In genomic region chr1:9428601-9429368, GRCh38 we compare ENCODE assay signal across 1 cellular context.
TF ChIP-seq lines count a peak whose summit lies in the region.

No MANE protein-coding gene starts in this region.

TF ChIP-seq in HEK293, 187 proteins besides CTCF, POLR2A, EP300 and RAD21 (continued from another document):
- TF ChIP-seq ZSCAN5A (tag by site-specific recombination; IDR thresholded peaks at IDR 0.05), result no peak
- TF ChIP-seq ZNF155 (tag by site-specific recombination; IDR thresholded peaks at IDR 0.05), result no peak
- no peak for TF ChIP-seq ZNF513 (tag by site-specific recombination; IDR thresholded peaks at IDR 0.05)
- no peak for TF ChIP-seq ZNF548 (tag by site-specific recombination; IDR thresholded peaks at IDR 0.05)
- TF ChIP-seq ZNF610 (tag by site-specific recombination; IDR thresholded peaks at IDR 0.05; ENCODE audit: borderline replicate concordance), result peak; percentile 53; the same call in 1 of the 2 replicates
- TF ChIP-seq ZNF248 (tag by site-specific recombination; IDR thresholded peaks at IDR 0.05), result no peak
- TF ChIP-seq ZNF791 (tag by site-specific recombination; IDR thresholded peaks at IDR 0.05), result no peak
- TF ChIP-seq ZEB2 (tag by site-specific recombination; IDR thresholded peaks at IDR 0.05), result peak; percentile 97
- no peak for TF ChIP-seq MYNN (tag by site-specific recombination; IDR thresholded peaks at IDR 0.05; ENCODE audit: borderline replicate concordance)
- TF ChIP-seq ZNF510 (tag by site-specific recombination; IDR thresholded peaks at IDR 0.05; ENCODE audit: insufficient replicate concordance), result no peak
- no peak for TF ChIP-seq BCL11B (tag by site-specific recombination; IDR thresholded peaks at IDR 0.05; ENCODE audit: low read depth)
- TF ChIP-seq ZNF585B (tag by site-specific recombination; IDR thresholded peaks at IDR 0.05), result no peak
- peak; percentile 21; the same call in 1 of the 2 replicates for TF ChIP-seq KLF1 (tag by site-specific recombination; IDR thresholded peaks at IDR 0.05)
- TF ChIP-seq ZNF26 (tag by site-specific recombination; IDR thresholded peaks at IDR 0.05), result no peak
- TF ChIP-seq ZBTB20 (tag by site-specific recombination; IDR thresholded peaks at IDR 0.05), result no peak
- TF ChIP-seq ZFP69B (tag by site-specific recombination; IDR thresholded peaks at IDR 0.05), result no peak
- TF ChIP-seq ZNF211 (tag by site-specific recombination; IDR thresholded peaks at IDR 0.05; ENCODE audit: low read depth), result no peak
- no peak for TF ChIP-seq BCL11A (tag by site-specific recombination; IDR thresholded peaks at IDR 0.05; ENCODE audit: low read depth)
- TF ChIP-seq ZNF529 (tag by site-specific recombination; IDR thresholded peaks at IDR 0.05; ENCODE audit: insufficient replicate concordance), result no peak
- no peak for TF ChIP-seq ZNF112 (tag by site-specific recombination; IDR thresholded peaks at IDR 0.05)
- no peak for TF ChIP-seq ZNF202 (tag by site-specific recombination; IDR thresholded peaks at IDR 0.05; ENCODE audit: borderline replicate concordance)
- TF ChIP-seq ZNF2 (tag by site-specific recombination; IDR thresholded peaks at IDR 0.05), result 0 out of 2 replicates have a peak, but pooled peaks have one; percentile 31
- peak; percentile 50 for TF ChIP-seq SCRT2 (tag by site-specific recombination; IDR thresholded peaks at IDR 0.05)
- TF ChIP-seq YY1 (tag by site-specific recombination; IDR thresholded peaks at IDR 0.05), result no peak
- peak; percentile 49 for TF ChIP-seq SETDB1 (IDR thresholded peaks at IDR 0.05; ENCODE audit: insufficient read length, low read length)
- no peak for TF ChIP-seq ZNF280C (tag by site-specific recombination; IDR thresholded peaks at IDR 0.05)
- TF ChIP-seq EGR2 (tag by site-specific recombination; IDR thresholded peaks at IDR 0.05; ENCODE audit: low read depth), result no peak
- TF ChIP-seq ZNF488 (tag by site-specific recombination; IDR thresholded peaks at IDR 0.05), result no peak
- no peak for TF ChIP-seq ZNF704 (tag by site-specific recombination; IDR thresholded peaks at IDR 0.05)
- no peak for TF ChIP-seq ZNF416 (tag by site-specific recombination; IDR thresholded peaks at IDR 0.05)
- TF ChIP-seq ZNF549 (tag by site-specific recombination; IDR thresholded peaks at IDR 0.05), result no peak
- TF ChIP-seq GLI2 (tag by site-specific recombination; IDR thresholded peaks at IDR 0.05; ENCODE audit: borderline replicate concordance, low read depth), result no peak
- peak; percentile 93 for TF ChIP-seq ZNF501 (tag by site-specific recombination; IDR thresholded peaks at IDR 0.05)
- no peak for TF ChIP-seq HOXA7 (CRISPR knock-in tag; IDR thresholded peaks at IDR 0.05; ENCODE audit: borderline replicate concordance)
- TF ChIP-seq ZNF311 (tag by site-specific recombination; IDR thresholded peaks at IDR 0.05; ENCODE audit: borderline replicate concordance), result no peak
- no peak for TF ChIP-seq BCL6B (tag by site-specific recombination; IDR thresholded peaks at IDR 0.05)
- TF ChIP-seq KLF17 (tag by site-specific recombination; IDR thresholded peaks at IDR 0.05), result peak; percentile 95
- TF ChIP-seq ZBTB10 (tag by site-specific recombination; IDR thresholded peaks at IDR 0.05), result peak; percentile 88
- peak; percentile 96 for TF ChIP-seq ZNF335 (tag by site-specific recombination; conservative IDR thresholded peaks at IDR 0.05)
- TF ChIP-seq MEIS1 (CRISPR knock-in tag; IDR thresholded peaks at IDR 0.05; ENCODE audit: borderline replicate concordance), result no peak
- no peak for TF ChIP-seq ZNF626 (tag by site-specific recombination; IDR thresholded peaks at IDR 0.05)
- TF ChIP-seq IKZF3 (tag by site-specific recombination; IDR thresholded peaks at IDR 0.05), result no peak
- no peak for TF ChIP-seq ZBTB6 (tag by site-specific recombination; IDR thresholded peaks at IDR 0.05)
- no peak for TF ChIP-seq ZNF10 (tag by site-specific recombination; IDR thresholded peaks at IDR 0.05)
- no peak for TF ChIP-seq ZNF658 (tag by site-specific recombination; IDR thresholded peaks at IDR 0.05)
- TF ChIP-seq SCRT1 (tag by site-specific recombination; IDR thresholded peaks at IDR 0.05; ENCODE audit: borderline replicate concordance), result no peak
- no peak for TF ChIP-seq ZNF747 (tag by site-specific recombination; IDR thresholded peaks at IDR 0.05)
- no peak for TF ChIP-seq ZNF140 (tag by site-specific recombination; IDR thresholded peaks at IDR 0.05)
- no peak for TF ChIP-seq ZNF175 (tag by site-specific recombination; IDR thresholded peaks at IDR 0.05)
- TF ChIP-seq ZSCAN23 (tag by site-specific recombination; IDR thresholded peaks at IDR 0.05), result 0 out of 2 replicates have a peak, but pooled peaks have one; percentile 27
- peak; percentile 67 for TF ChIP-seq ZNF341 (tag by site-specific recombination; IDR thresholded peaks at IDR 0.05; ENCODE audit: low read depth)
- TF ChIP-seq PRDM1 (tag by site-specific recombination; IDR thresholded peaks at IDR 0.05), result no peak
